Comparison of ENCODE assay signal across 24 cellular contexts in genomic region chr11:123132881-123133280, GRCh38.
DNase-seq lines count a peak whose midpoint lies in the region; ATAC-seq and TF ChIP-seq lines count a peak whose summit lies in the region.
"Had no signal": no experiment of that assay in that cellular context is flagged by ENCODE, and none has a peak within 500 bp of the region (broad histone marks: within the 10 kb centered on the region; RNA-seq: fewer than 3 reads in every experiment).

No MANE protein-coding gene starts in this region.

- H3K9ac ChIP-seq in smooth muscle cell (ENCODE audit: low read depth): no peak overlapping the region

- H3K36me3 ChIP-seq in smooth muscle cell (ENCODE audit: low read depth): no peaks in the 10 kb centered on the region
- H3K36me3 ChIP-seq: lower lobe of right lung, ovary, thyroid gland had no signal

- no peak for ATAC-seq in HG02763 (IDR thresholded peaks at IDR 0.05; ENCODE audit: unreplicated experiment)
- ATAC-seq: activated CD4-positive, alpha-beta T cell treated with anti-CD3 and anti-CD28 coated beads for 36 hours; GM23338; stimulated activated naive CD8-positive, alpha-beta T cell treated with anti-CD3 and anti-CD28 coated beads, Interleukin-15, Interleukin-2, amounts not matched to agents 100 U/mL and 50 U/mL, for 24 hours had no signal

- no peak overlapping the region for H2AFZ ChIP-seq in smooth muscle cell (ENCODE audit: low read depth)
- H2AFZ ChIP-seq: GM23338 had no signal

- peaks cover 48% of the 10 kb centered on the region for H3K79me2 ChIP-seq in smooth muscle cell (ENCODE audit: low read depth)

- peak overlapping the region; percentile 78 for H3K27ac ChIP-seq in smooth muscle cell (ENCODE audit: low read depth)
- H3K27ac ChIP-seq: C4-2B, ovary, thyroid gland had no signal

- TF ChIP-seq CTCF in fibroblast of villous mesenchyme (IDR thresholded peaks at IDR 0.05; ENCODE audit: insufficient read depth, low read depth, low read length) (no peak), smooth muscle cell (IDR thresholded peaks at IDR 0.05; ENCODE audit: borderline replicate concordance, insufficient read depth, poor library complexity, severe bottlenecking) (no peak)

- H3K4me3 ChIP-seq in fibroblast of villous mesenchyme (ENCODE audit: low read depth, low read length) (no peak overlapping the region), smooth muscle cell (no peak overlapping the region)
- H3K4me3 ChIP-seq: dorsolateral prefrontal cortex, GM23338, lower lobe of right lung, ovary, thyroid gland had no signal

- peaks cover 21% of the 10 kb centered on the region for H3F3A ChIP-seq in smooth muscle cell (ENCODE audit: low read depth)

- H3K4me1 ChIP-seq in smooth muscle cell (ENCODE audit: low read depth): peaks cover 10% of the 10 kb centered on the region
- H3K4me1 ChIP-seq: lower lobe of right lung had no signal

- 73% methylated on average over 6 of the region's 6 CpGs for WGBS in smooth muscle cell (ENCODE audit: low lambda C conversion rate)

- DNase-seq in RPMI7951 (ENCODE audit: low read depth): peak; percentile 70
- peak; percentile 45 for DNase-seq in fibroblast of villous mesenchyme (ENCODE audit: low read depth)
- DNase-seq in smooth muscle cell (lab: John Stamatoyannopoulos, UW; ENCODE audit: unreplicated experiment): no peak
- DNase-seq in NCI-H2196 treated with DMSO at 0.1 percent for 48 hours (lab: John Stamatoyannopoulos, UW; ENCODE audit: unreplicated experiment): no peak
- DNase-seq in NCI-H2029 treated with DMSO at 0.1 percent for 48 hours (lab: John Stamatoyannopoulos, UW): no peak
- DNase-seq in NCI-H345 (lab: John Stamatoyannopoulos, UW): no peak
- DNase-seq: activated CD4-positive, alpha-beta T cell treated with anti-CD3 and anti-CD28 coated beads for 36 hours; activated CD8-positive, alpha-beta memory T cell treated with anti-CD3 and anti-CD28 coated beads for 24 hours; amniotic stem cell; COR-L47; dorsolateral prefrontal cortex; hypothalamus; lower lobe of right lung; NCI-H1105; NCI-H187; NCI-H524 treated with DMSO at 0.1 percent for 48 hours; OCI-M1; ovary; small intestine; stimulated activated naive CD8-positive, alpha-beta T cell treated with anti-CD3 and anti-CD28 coated beads, Interleukin-15, Interleukin-2, amounts not matched to agents 100 U/mL and 50 U/mL, for 24 hours had no signal

- no peaks in the 10 kb centered on the region for H3K27me3 ChIP-seq in smooth muscle cell (ENCODE audit: low read depth)
- H3K27me3 ChIP-seq: dorsolateral prefrontal cortex, ovary, thyroid gland had no signal

- H3K9me3 ChIP-seq in smooth muscle cell (replicated peaks; ENCODE audit: low read depth): no peaks in the 10 kb centered on the region
- H3K9me3 ChIP-seq: lower lobe of right lung, ovary, thyroid gland had no signal

- peak overlapping the region; percentile 55 for H3K4me2 ChIP-seq in smooth muscle cell
- H3K4me2 ChIP-seq: GM23338 had no signal

- H4K20me1 ChIP-seq in smooth muscle cell (ENCODE audit: low read depth): no peaks in the 10 kb centered on the region

Comparison
In these comparisons a context has a peak if more than half of its experiments do, and no peak if none do; other contexts are left out.
1. DNase-seq: peak in RPMI7951 (single experiment) and fibroblast of villous mesenchyme (single experiment); none in smooth muscle cell (single experiment), NCI-H2196 treated with DMSO at 0.1 percent for 48 hours (single experiment), NCI-H2029 treated with DMSO at 0.1 percent for 48 hours (single experiment) and NCI-H345 (single experiment).